In genomic region chr2:85017436-85018048, GRCh38 we compare ENCODE assay signal across 8 cellular contexts. TPM values are rescaled to one million over a fixed set of nuclear protein-coding genes. Genes with fewer than 3 reads are reported as not detected.
A peak's percentile ranks its signal among the peaks of the same experiment; 100 is the strongest.
DNase-seq lines count a peak whose midpoint lies in the region; ATAC-seq and TF ChIP-seq lines count a peak whose summit lies in the region.

No MANE protein-coding gene starts in this region.

- peaks cover 69% of the 10 kb centered on the region for H3K4me1 Mint-ChIP-seq in CD8-positive, alpha-beta T cell (ENCODE audit: low read depth)
- peaks cover 39 to 54% (median 52%) of the 10 kb centered on the region in 3 donors for H3K4me1 Mint-ChIP-seq in IgD-negative memory B cell
- peaks cover 29% of the 10 kb centered on the region for H3K4me1 Mint-ChIP-seq in memory B cell
- peaks cover 20% of the 10 kb centered on the region for H3K4me1 Mint-ChIP-seq in Caco-2 (ENCODE audit: low read depth, unreplicated experiment)

- H3K36me3 Mint-ChIP-seq in CD8-positive, alpha-beta T cell, result peaks cover 10% of the 10 kb centered on the region
- H3K36me3 Mint-ChIP-seq in IgD-negative memory B cell (peaks cover 5% of the 10 kb centered on the region), memory B cell (peaks cover 2% of the 10 kb centered on the region), Caco-2 (ENCODE audit: insufficient read depth, unreplicated experiment) (peaks cover 22% of the 10 kb centered on the region)

- H3K36me3 ChIP-seq in CD8-positive, alpha-beta T cell (ENCODE audit: insufficient read depth, low read length), result no peaks in the 10 kb centered on the region
- H3K36me3 ChIP-seq in adipocyte (ENCODE audit: control insufficient read depth, insufficient read depth, low read length, severe bottlenecking) (no peaks in the 10 kb centered on the region), Caco-2 (ENCODE audit: control insufficient read depth, insufficient read depth, low read length) (no peaks in the 10 kb centered on the region)

- CTCF ChIA-PET in CD8-positive, alpha-beta T cell (lab: Charles Lee), result interaction anchor here (0.7 to 1.7 kb wide), 10 partner anchors 9 to 281 kb away, joined by 3 to 5 read pairs (median 4); no protein-coding TSS in a partner anchor
- CTCF ChIA-PET in Caco-2 (lab: Charles Lee), result interaction anchor here (0.6 to 1.1 kb wide), 5 partner anchors 30 to 736 kb away, joined by 3 to 5 read pairs (median 4); partner anchors contain the start of genes ATOH8 and KCMF1

- DNase-seq in CD8-positive, alpha-beta T cell, result no peak
- peak; percentile 62 for DNase-seq in adipocyte (ENCODE audit: low read depth)
- DNase-seq in memory B cell (ENCODE audit: low spot score in 2 of 2), result no peak
- DNase-seq in Caco-2, result no peak

- peak overlapping the region; percentile 64 for H3K27ac Mint-ChIP-seq in CD8-positive, alpha-beta T cell
- H3K27ac Mint-ChIP-seq in IgD-negative memory B cell (peak overlapping the region in 2 of 3 donors; percentile 3 to 50), memory B cell (peak overlapping the region; percentile 53), Caco-2 (ENCODE audit: unreplicated experiment) (no peak overlapping the region)

- no peak for ATAC-seq in CD8-positive, alpha-beta T cell
- ATAC-seq in memory B cell (ENCODE audit: low read depth), result no peak
- ATAC-seq in GM21381 (IDR thresholded peaks at IDR 0.05; ENCODE audit: unreplicated experiment), result no peak
- no peak for ATAC-seq in HG03354 (IDR thresholded peaks at IDR 0.05; ENCODE audit: poor library complexity, severe bottlenecking, unreplicated experiment)
- ATAC-seq in GM18861 (IDR thresholded peaks at IDR 0.05; ENCODE audit: unreplicated experiment), result no peak

- H3K27me3 ChIP-seq in CD8-positive, alpha-beta T cell (ENCODE audit: insufficient read depth, low read length), result no peaks in the 10 kb centered on the region
- no peaks in the 10 kb centered on the region for H3K27me3 ChIP-seq in adipocyte (replicated peaks; ENCODE audit: control insufficient read depth, insufficient read depth, low read length)
- no peaks in the 10 kb centered on the region for H3K27me3 ChIP-seq in Caco-2 (replicated peaks; ENCODE audit: control insufficient read depth, insufficient read depth, low read length)

- no peaks in the 10 kb centered on the region for H3K9me3 Mint-ChIP-seq in CD8-positive, alpha-beta T cell
- H3K9me3 Mint-ChIP-seq in IgD-negative memory B cell (no peaks in the 10 kb centered on the region), memory B cell (no peaks in the 10 kb centered on the region), Caco-2 (ENCODE audit: unreplicated experiment) (no peaks in the 10 kb centered on the region)

- POLR2A ChIA-PET in CD8-positive, alpha-beta T cell (lab: Charles Lee), result interaction anchor here (0.5 to 0.7 kb wide), 3 partner anchors 48 to 252 kb away, joined by 3 read pairs; no protein-coding TSS in a partner anchor
- POLR2A ChIA-PET in Caco-2 (lab: Charles Lee), result interaction anchor here (0.6 kb wide), 2 partner anchors 111 to 523 kb away, joined by 3 to 5 read pairs; no protein-coding TSS in a partner anchor

- intact Hi-C loops in CD8-positive, alpha-beta T cell (cut with DNase I, micrococcal nuclease), result loop anchor here in 1 of 2 experiments (2.0 kb wide), 1 partner anchor 281 kb away; no protein-coding TSS in a partner anchor
- intact Hi-C loops in Caco-2 (cut with micrococcal nuclease; ENCODE audit: unreplicated experiment), result no loop called here

- H3K4me1 ChIP-seq in CD8-positive, alpha-beta T cell (ENCODE audit: insufficient read depth, low read length), result peaks cover 15% of the 10 kb centered on the region
- H3K4me1 ChIP-seq in adipocyte (ENCODE audit: control insufficient read depth, insufficient read depth, low read length), result peaks cover 33% of the 10 kb centered on the region
- H3K4me1 ChIP-seq in Caco-2, result peaks cover 8% of the 10 kb centered on the region

- H3K9me3 ChIP-seq in CD8-positive, alpha-beta T cell (ENCODE audit: low read length), result no peaks in the 10 kb centered on the region
- H3K9me3 ChIP-seq in adipocyte (ENCODE audit: control insufficient read depth, low read length), result no peaks in the 10 kb centered on the region
- no peaks in the 10 kb centered on the region for H3K9me3 ChIP-seq in Caco-2

- no peaks in the 10 kb centered on the region for H3K27me3 Mint-ChIP-seq in CD8-positive, alpha-beta T cell (ENCODE audit: low read depth)
- H3K27me3 Mint-ChIP-seq in IgD-negative memory B cell (no peaks in the 10 kb centered on the region), memory B cell (no peaks in the 10 kb centered on the region), Caco-2 (ENCODE audit: insufficient read depth, unreplicated experiment) (no peaks in the 10 kb centered on the region)

- peak; percentile 56 for TF ChIP-seq CTCF in CD8-positive, alpha-beta T cell (IDR thresholded peaks at IDR 0.05)
- TF ChIP-seq CTCF in Caco-2 (IDR thresholded peaks at IDR 0.05; ENCODE audit: insufficient read depth in 1 of 2, low read depth in 1 of 2, low read length in 1 of 2, severe bottlenecking in 1 of 2, unreplicated experiment in 1 of 2), result peak in 1 of 2 experiments; percentile 10

- H3K4me3 ChIP-seq in CD8-positive, alpha-beta T cell (ENCODE audit: low read depth, low read length), result no peak overlapping the region
- H3K4me3 ChIP-seq in adipocyte (ENCODE audit: low read length) (no peak overlapping the region), Caco-2 (ENCODE audit: low read depth, low read length) (no peak overlapping the region)

- H3K27ac ChIP-seq in CD8-positive, alpha-beta T cell (ENCODE audit: low read depth, low read length), result no peak overlapping the region

- H3K9ac ChIP-seq in adipocyte (ENCODE audit: low read length), result no peak overlapping the region

- BruUV-seq in Caco-2 (replicated peaks; lab: Mats Ljungman, UMichigan), result no TSS peak

- H3K4me3 Mint-ChIP-seq in CD8-positive, alpha-beta T cell, result no peak overlapping the region
- H3K4me3 Mint-ChIP-seq in IgD-negative memory B cell (peak overlapping the region in 2 of 4 donors; percentile 37 to 54), memory B cell (no peak overlapping the region), Caco-2 (ENCODE audit: unreplicated experiment) (no peak overlapping the region)

RNA-seq across cellular contexts. Expression of gene KCMF1, which starts 46.6 kb away (rescaled TPM):
- total RNA-seq in CD8-positive, alpha-beta T cell, result 10 to 100 TPM; 85.3 to 89.5 TPM
- polyA plus RNA-seq in IgD-negative memory B cell, result 17.6 TPM
- 81.5 and 83.4 TPM in 2 replicates for total RNA-seq in Caco-2 (2022)
